ENCODE assay signal across 7 cellular contexts in the genomic region with DNA sequence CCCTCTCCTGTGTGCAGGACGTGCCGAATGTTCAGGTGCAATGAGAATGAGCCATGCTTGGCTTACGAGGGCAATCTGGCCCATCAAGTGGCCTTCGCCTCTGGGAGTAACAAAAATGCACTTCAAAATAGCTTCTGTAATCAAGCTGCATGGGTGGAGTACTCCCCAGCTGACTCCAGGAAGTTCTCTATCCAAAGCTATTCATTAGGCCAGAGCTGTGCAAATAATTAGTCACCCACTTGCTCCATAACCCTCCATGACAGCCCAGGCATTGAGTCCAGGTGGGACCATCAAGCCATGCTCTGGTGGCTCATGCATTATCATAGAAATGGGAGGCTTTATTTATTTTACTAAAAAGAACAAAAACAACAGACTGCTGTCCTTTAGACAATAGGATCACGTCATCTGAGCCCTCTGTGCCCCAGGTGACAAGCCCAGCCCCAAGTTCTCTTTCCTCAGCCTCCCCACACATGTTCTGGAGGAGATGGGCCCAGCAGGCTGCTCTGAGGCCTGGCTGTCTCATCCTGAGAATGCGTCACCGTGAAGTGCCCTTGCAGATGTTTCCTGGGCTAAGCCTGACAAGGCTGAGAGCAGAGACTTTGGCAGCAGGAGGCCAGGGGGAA.
DNase-seq lines count a peak whose midpoint lies in the region; ATAC-seq and TF ChIP-seq lines count a peak whose summit lies in the region.

No MANE protein-coding gene starts in this region.

- no peaks in the 10 kb centered on the region for H3K4me1 ChIP-seq in ascending aorta

- no peak for TF ChIP-seq CTCF in ascending aorta (IDR thresholded peaks at IDR 0.05)

- H3K36me3 Mint-ChIP-seq in activated naive CD4-positive, alpha-beta T cell treated with anti-CD3 and anti-CD28 coated beads for 36 hours (ENCODE audit: low read depth) = no peaks in the 10 kb centered on the region

- peak overlapping the region; percentile 89 for H3K27ac Mint-ChIP-seq in activated naive CD4-positive, alpha-beta T cell treated with anti-CD3 and anti-CD28 coated beads for 36 hours
- peak overlapping the region; percentile 91 to 93 for H3K27ac Mint-ChIP-seq in stimulated activated naive CD8-positive, alpha-beta T cell treated with anti-CD3 and anti-CD28 coated beads, Interleukin-15, amount 100 ng/mL, for 72 hours

- H3K9me3 Mint-ChIP-seq in activated naive CD4-positive, alpha-beta T cell treated with anti-CD3 and anti-CD28 coated beads for 36 hours = no peaks in the 10 kb centered on the region
- H3K9me3 Mint-ChIP-seq in stimulated activated naive CD8-positive, alpha-beta T cell treated with anti-CD3 and anti-CD28 coated beads, Interleukin-15, amount 100 ng/mL, for 72 hours = peaks cover 0 to 4% of the 10 kb centered on the region in 2 donors

- ATAC-seq in GM18909 (IDR thresholded peaks at IDR 0.05; ENCODE audit: poor library complexity, unreplicated experiment) (peak; percentile 88), HG03064 (IDR thresholded peaks at IDR 0.05; ENCODE audit: low read depth, unreplicated experiment) (peak; percentile 94), left colon (peak; percentile 93)
- peak; percentile 82 for ATAC-seq in stimulated activated naive CD8-positive, alpha-beta T cell treated with anti-CD3 and anti-CD28 coated beads, Interleukin-15, amount 100 ng/mL, for 72 hours

- H3K4me3 ChIP-seq in ascending aorta = no peak overlapping the region

- H3K9me3 ChIP-seq in ascending aorta = no peaks in the 10 kb centered on the region

- CTCF ChIA-PET in activated naive CD4-positive, alpha-beta T cell treated with anti-CD3 and anti-CD28 coated beads for 36 hours (lab: Charles Lee) = interaction anchor here (0.8 to 3.6 kb wide), 12 partner anchors 9 to 289 kb away, joined by 3 to 25 read pairs (median 4); no protein-coding TSS in a partner anchor

- H3K4me1 Mint-ChIP-seq in activated naive CD4-positive, alpha-beta T cell treated with anti-CD3 and anti-CD28 coated beads for 36 hours (ENCODE audit: low read depth) = peaks cover 93% of the 10 kb centered on the region
- H3K4me1 Mint-ChIP-seq in stimulated activated naive CD8-positive, alpha-beta T cell treated with anti-CD3 and anti-CD28 coated beads, Interleukin-15, amount 100 ng/mL, for 72 hours = peaks cover 84% of the 10 kb centered on the region

- H3K36me3 ChIP-seq in ascending aorta = no peaks in the 10 kb centered on the region

- DNase-seq in NCI-H774 (lab: John Stamatoyannopoulos, UW) (peak; percentile 98), left colon (peak in 1 of 2 donors; percentile 33), ascending aorta (ENCODE audit: low spot score in 2 of 2) (no peak)
- DNase-seq in activated naive CD4-positive, alpha-beta T cell treated with anti-CD3 and anti-CD28 coated beads for 36 hours = peak; percentile 93
- DNase-seq in stimulated activated naive CD8-positive, alpha-beta T cell treated with anti-CD3 and anti-CD28 coated beads, Interleukin-15, amount 100 ng/mL, for 72 hours = peak; percentile 56 to 80

- no peaks in the 10 kb centered on the region for H3K27me3 ChIP-seq in ascending aorta

- H3K4me3 Mint-ChIP-seq in activated naive CD4-positive, alpha-beta T cell treated with anti-CD3 and anti-CD28 coated beads for 36 hours = peak overlapping the region; percentile 73
- peak overlapping the region; percentile 77 to 80 for H3K4me3 Mint-ChIP-seq in stimulated activated naive CD8-positive, alpha-beta T cell treated with anti-CD3 and anti-CD28 coated beads, Interleukin-15, amount 100 ng/mL, for 72 hours

- intact Hi-C loops in activated naive CD4-positive, alpha-beta T cell treated with anti-CD3 and anti-CD28 coated beads for 36 hours (cut with micrococcal nuclease) = loop anchor here (1.0 to 2.0 kb wide), 13 partner anchors 9 to 488 kb away; no protein-coding TSS in a partner anchor
- intact Hi-C loops in left colon (cut with DNase I, micrococcal nuclease) (no loop called here), ascending aorta (cut with DNase I) (no loop called here)

- H3K27me3 Mint-ChIP-seq in activated naive CD4-positive, alpha-beta T cell treated with anti-CD3 and anti-CD28 coated beads for 36 hours (ENCODE audit: low read depth) = no peaks in the 10 kb centered on the region
- H3K27me3 Mint-ChIP-seq in stimulated activated naive CD8-positive, alpha-beta T cell treated with anti-CD3 and anti-CD28 coated beads, Interleukin-15, amount 100 ng/mL, for 72 hours = no peaks in the 10 kb centered on the region

- no peak overlapping the region for H3K27ac ChIP-seq in ascending aorta

Comparison
In these comparisons a context has a peak if more than half of its experiments do, and no peak if none do; other contexts are left out.
1. DNase-seq: peak in NCI-H774 (single experiment), activated naive CD4-positive, alpha-beta T cell treated with anti-CD3 and anti-CD28 coated beads for 36 hours (single experiment) and stimulated activated naive CD8-positive, alpha-beta T cell treated with anti-CD3 and anti-CD28 coated beads, Interleukin-15, amount 100 ng/mL, for 72 hours (2 of 2); none in ascending aorta (0 of 2).
2. Peak in every context shown above with its lines, with median percentiles within 50 percentile points of each other: ATAC-seq.